ENCODE assay signal across 15 cellular contexts in the genomic region with DNA sequence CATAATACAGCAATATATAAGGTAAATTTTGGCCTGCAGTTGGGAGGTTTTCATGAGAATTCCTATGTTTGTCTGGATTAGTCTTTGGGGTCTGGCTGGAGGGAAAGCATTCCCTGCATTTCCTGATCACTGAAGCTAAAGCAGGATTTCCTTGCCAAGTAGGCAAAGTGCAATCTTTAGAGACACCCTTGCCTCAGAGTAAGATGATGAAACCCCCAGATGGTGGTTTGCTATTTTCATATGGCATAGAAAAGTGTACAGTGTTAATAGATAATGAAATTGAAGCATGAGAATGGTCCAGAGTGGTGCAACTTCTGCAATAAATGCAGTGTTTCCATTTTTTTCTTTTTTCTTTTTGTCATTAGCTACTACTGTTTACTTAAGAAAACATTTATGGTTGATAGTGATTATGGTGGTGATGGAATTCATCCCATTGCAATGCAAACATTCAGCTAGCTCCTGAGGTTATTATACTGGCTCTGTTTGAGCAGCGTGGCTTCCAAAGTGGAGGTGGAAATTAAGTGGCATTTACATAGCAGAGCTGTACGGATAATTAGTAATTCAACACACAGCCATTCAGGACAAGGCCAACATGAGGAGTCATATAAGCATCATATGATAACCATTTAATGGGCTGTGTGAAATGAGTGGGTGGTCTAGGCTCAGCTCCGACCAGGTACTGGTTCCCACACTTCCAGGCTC.
"Had no signal": no experiment of that assay in that cellular context is flagged by ENCODE, and none has a peak within 500 bp of the region (broad histone marks: within the 10 kb centered on the region; RNA-seq: fewer than 3 reads in every experiment).

No MANE protein-coding gene starts in this region.

- DNase-seq: activated CD4-positive, alpha-beta T cell treated with anti-CD3 and anti-CD28 coated beads for 1 hour; activated CD4-positive, alpha-beta T cell treated with anti-CD3 and anti-CD28 coated beads, Interleukin-2, amount 50 U/mL, for 48 hours; activated effector memory CD4-positive, alpha-beta T cell treated with anti-CD3 and anti-CD28 coated beads, Interleukin-2, amount 50 U/mL, for 16 hours; activated T-cell treated with anti-CD3 and anti-CD28 coated beads, Interleukin-2, amount 50 U/mL, for 4 hours; anterior cingulate cortex; endodermal cell; gastrocnemius medialis; heart right ventricle; islet precursor cell; left lung; nephron progenitor cell; stimulated activated CD4-positive, alpha-beta T cell treated with anti-CD3 and anti-CD28 coated beads, Interleukin-15, amount 100 ng/mL, for 24 hours; stimulated activated CD4-positive, alpha-beta T cell treated with anti-CD3 and anti-CD28 coated beads, Interleukin-4, amount 100 ng/mL, for 24 hours; testis; upper lobe of right lung had no signal

- H3K27ac ChIP-seq: gastrocnemius medialis, heart right ventricle, left lung, testis, upper lobe of right lung had no signal

- H3K27me3 ChIP-seq: gastrocnemius medialis, heart right ventricle, left lung, testis, upper lobe of right lung had no signal

- H3K4me3 ChIP-seq: gastrocnemius medialis, heart right ventricle, left lung, testis, upper lobe of right lung had no signal

- H3K4me1 ChIP-seq: gastrocnemius medialis, left lung, testis, upper lobe of right lung had no signal

- H3K36me3 ChIP-seq: gastrocnemius medialis, heart right ventricle, left lung, upper lobe of right lung had no signal

- H3K9me3 ChIP-seq: gastrocnemius medialis, heart right ventricle, left lung, testis, upper lobe of right lung had no signal
